Comparison of ENCODE assay signal across 27 cellular contexts in genomic region chr18:77161954-77162353, GRCh38. TPM values are rescaled to one million over a fixed set of nuclear protein-coding genes. Genes with fewer than 3 reads are reported as not detected.
DNase-seq lines count a peak whose midpoint lies in the region; ATAC-seq, FAIRE-seq and TF ChIP-seq lines count a peak whose summit lies in the region.
"Had no signal": no experiment of that assay in that cellular context is flagged by ENCODE, and none has a peak within 500 bp of the region (broad histone marks: within the 10 kb centered on the region; RNA-seq: fewer than 3 reads in every experiment).

No MANE protein-coding gene starts in this region.

- H3K4me3 ChIP-seq in bronchial epithelial cell (ENCODE audit: low read depth, low read length) (no peak overlapping the region), hepatocyte (no peak overlapping the region)
- H3K4me3 ChIP-seq: K562, MG63 had no signal

- peak overlapping the region; percentile 34 for H3K27ac ChIP-seq in hepatocyte

- no peaks in the 10 kb centered on the region for H3K79me2 ChIP-seq in hepatocyte

- WGBS in hepatocyte (ENCODE audit: low lambda C conversion rate, missing lambda C conversion rate): 70% methylated on average over 5 of the region's 5 CpGs

- no peak overlapping the region for H2AFZ ChIP-seq in hepatocyte

- no peaks in the 10 kb centered on the region for H3K9me2 ChIP-seq in hepatocyte (replicated peaks; ENCODE audit: insufficient read depth)
- H3K9me2 ChIP-seq: SK-N-SH had no signal

- no peaks in the 10 kb centered on the region for H4K20me1 ChIP-seq in hepatocyte (ENCODE audit: insufficient read depth, poor library complexity, severe bottlenecking)

- no peaks in the 10 kb centered on the region for H3K36me3 ChIP-seq in bronchial epithelial cell (ENCODE audit: control insufficient read depth, insufficient read depth, low read length)
- no peaks in the 10 kb centered on the region for H3K36me3 ChIP-seq in hepatocyte (replicated peaks; ENCODE audit: insufficient read depth, low read depth)
- H3K36me3 ChIP-seq: MG63 had no signal

- peaks cover 3% of the 10 kb centered on the region for H3K27me3 ChIP-seq in bronchial epithelial cell (ENCODE audit: control insufficient read depth, insufficient read depth, low read length)
- H3K27me3 ChIP-seq in hepatocyte: no peaks in the 10 kb centered on the region
- H3K27me3 ChIP-seq: MG63 had no signal

- peak; percentile 77 for FAIRE-seq in D721Med (lab: Jason Lieb, UNC)
- no peak for FAIRE-seq in bronchial epithelial cell (lab: Jason Lieb, UNC)
- FAIRE-seq: GM12891, HTR-8/SVneo, K562 had no signal

- H3K4me2 ChIP-seq in hepatocyte: no peak overlapping the region
- H3K4me2 ChIP-seq: SK-N-SH had no signal

- H3K9me3 ChIP-seq in hepatocyte (ENCODE audit: low read depth): no peaks in the 10 kb centered on the region
- H3K9me3 ChIP-seq: MG63, SK-N-SH had no signal

- H3K4me1 ChIP-seq in hepatocyte (ENCODE audit: insufficient read depth): peaks cover 4% of the 10 kb centered on the region

- TF ChIP-seq CTCF in D721Med (IDR thresholded peaks at IDR 0.05; ENCODE audit: insufficient read depth, missing control alignments): no peak
- no peak for TF ChIP-seq CTCF in bronchial epithelial cell (IDR thresholded peaks at IDR 0.05; ENCODE audit: insufficient read depth, low read length, severe bottlenecking)
- TF ChIP-seq CTCF in hepatocyte (IDR thresholded peaks at IDR 0.05; ENCODE audit: poor library complexity): no peak

- no peak for DNase-seq in D721Med (ENCODE audit: insufficient read length, low spot score)
- DNase-seq in NCI-H69 (lab: John Stamatoyannopoulos, UW): peak; percentile 39
- DNase-seq in bronchial epithelial cell (ENCODE audit: low read depth): peak; percentile 41
- DNase-seq in hepatocyte (ENCODE audit: low spot score): no peak
- DNase-seq in hippocampal formation (lab: John Stamatoyannopoulos, UW): no peak
- no peak for DNase-seq in COLO668 (lab: John Stamatoyannopoulos, UW; ENCODE audit: unreplicated experiment)
- DNase-seq: DMS53, EL, GF-D8, H9, Kasumi-1, MG63, NCI-H1105 treated with DMSO at 0.1 percent for 48 hours, NCI-H146, NCI-H2029, NCI-H446 treated with DMSO at 0.1 percent for 48 hours, NCI-H526, RPMI8226, SHP77 treated with DMSO at 0.1 percent for 48 hours, SK-N-SH, SW 1271 had no signal

- no peak for ATAC-seq in GM19328 (IDR thresholded peaks at IDR 0.05; ENCODE audit: unreplicated experiment)
- no peak for ATAC-seq in GM18502 (IDR thresholded peaks at IDR 0.05; ENCODE audit: poor library complexity, unreplicated experiment)
- ATAC-seq: K562 had no signal

RNA-seq across cellular contexts. Expression of gene MBP, which starts 29.4 kb away (rescaled TPM):
- 21.3 and 26.6 TPM in 2 replicates for total RNA-seq in bronchial epithelial cell
- total RNA-seq in hepatocyte: 21.0 and 22.1 TPM in 2 replicates
- polyA plus RNA-seq in hepatocyte: 21.0 and 21.6 TPM in 2 replicates
- total RNA-seq: A172 had no signal
- polyA plus RNA-seq: K562 had no signal

Comparison
In these comparisons a context has a peak if more than half of its experiments do, and no peak if none do; other contexts are left out.
1. DNase-seq: peak in NCI-H69 (single experiment) and bronchial epithelial cell (single experiment); none in D721Med (single experiment), hepatocyte (single experiment), hippocampal formation (0 of 2) and COLO668 (single experiment).